9 cellular contexts compared by ENCODE assay signal in the genomic region with DNA sequence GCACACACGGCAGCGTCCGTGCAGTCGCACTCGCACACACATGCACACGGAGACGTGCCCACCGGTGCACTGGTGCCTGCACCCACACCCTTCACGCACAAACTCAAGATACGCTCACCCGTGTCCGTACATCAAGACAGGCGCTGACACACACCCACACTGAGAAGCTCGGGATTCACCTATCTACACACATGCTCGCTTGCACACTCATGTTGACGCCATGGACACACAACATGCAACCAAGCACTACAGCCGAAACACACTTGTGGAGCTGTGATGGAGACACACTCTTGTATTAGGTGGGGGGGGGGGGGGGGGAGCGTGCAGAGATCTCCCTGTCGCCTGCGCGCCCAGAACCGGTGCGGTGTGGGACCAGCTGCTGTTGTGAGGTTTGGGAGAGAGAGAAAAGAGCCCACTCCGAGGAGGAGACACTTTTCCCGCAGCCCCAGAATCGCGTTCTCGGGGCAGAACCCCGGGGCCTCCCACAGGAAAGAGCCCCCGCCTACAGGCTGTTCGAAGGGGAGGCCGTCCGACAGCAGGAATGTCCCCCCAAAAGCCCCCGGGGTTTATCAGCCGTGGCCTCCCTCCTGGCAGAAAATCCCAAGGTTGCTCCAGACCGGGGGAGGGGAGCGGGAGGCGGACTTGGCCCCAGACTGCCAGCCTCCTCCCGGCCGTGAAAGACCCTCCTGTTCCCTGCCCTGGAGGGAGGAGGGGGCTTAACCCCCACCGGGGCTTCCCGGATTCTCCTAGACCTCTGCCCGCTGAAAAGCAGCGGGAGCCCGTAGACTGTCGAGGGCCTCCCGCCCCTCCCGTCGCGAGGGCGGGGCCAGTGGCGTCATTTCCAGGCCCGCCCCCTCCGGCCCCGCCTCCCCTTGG. TPM values are rescaled to one million over a fixed set of nuclear protein-coding genes. Genes with fewer than 3 reads are reported as not detected.
DNase-seq lines count a peak whose midpoint lies in the region; ATAC-seq and TF ChIP-seq lines count a peak whose summit lies in the region.
"Had no signal": no experiment of that assay in that cellular context is flagged by ENCODE, and none has a peak within 500 bp of the region (broad histone marks: within the 10 kb centered on the region; RNA-seq: fewer than 3 reads in every experiment).

No MANE protein-coding gene starts in this region.

- TSS peak; percentile 12 for BruUV-seq in Caco-2 (replicated peaks; lab: Mats Ljungman, UMichigan)

- H3K4me1 ChIP-seq in Caco-2 (peaks cover 18% of the 10 kb centered on the region), left ventricle myocardium inferior (peaks cover 52% of the 10 kb centered on the region)

- CTCF ChIA-PET in Caco-2 (lab: Charles Lee), result interaction anchor here (0.6 to 3.7 kb wide), 22 partner anchors 9 to 385 kb away, joined by 3 to 28 read pairs (median 4); partner anchors contain the start of genes ACTR1A, CUEDC2, FBXL15 and GBF1

- ATAC-seq in GM21515 (IDR thresholded peaks at IDR 0.05; ENCODE audit: unreplicated experiment), result peak; percentile 19

- no peaks in the 10 kb centered on the region for H3K27me3 ChIP-seq in Caco-2 (replicated peaks; ENCODE audit: control insufficient read depth, insufficient read depth, low read length)
- H3K27me3 ChIP-seq in left ventricle myocardium inferior (ENCODE audit: low read depth), result no peaks in the 10 kb centered on the region

- H3K27ac Mint-ChIP-seq in Caco-2 (ENCODE audit: unreplicated experiment) (peak overlapping the region; percentile 90), progenitor cell of endocrine pancreas (peak overlapping the region; percentile 82), type B pancreatic cell (peak overlapping the region; percentile 99)
- peak overlapping the region; percentile 97 for H3K27ac Mint-ChIP-seq in T-helper 1 cell treated with Interleukin-12 subunit alpha and Interleukin-12 subunit beta and Interleukin-4 antibody, amounts not matched to agents 30 μg/mL and 1 μg/mL, for 36 hours

- intact Hi-C loops in Caco-2 (cut with micrococcal nuclease; ENCODE audit: unreplicated experiment), result loop anchor here (1.0 to 2.0 kb wide), 6 partner anchors 27 to 189 kb away; no protein-coding TSS in a partner anchor
- intact Hi-C loops in left ventricle myocardium inferior (cut with micrococcal nuclease), result loop anchor here (10.0 kb wide), 2 partner anchors 80 to 190 kb away; no protein-coding TSS in a partner anchor

- H3K4me3 ChIP-seq in Caco-2 (ENCODE audit: low read depth, low read length), result peak overlapping the region; percentile 75
- H3K4me3 ChIP-seq in left ventricle myocardium inferior, result peak overlapping the region; percentile 72

- no peak for TF ChIP-seq CTCF in Caco-2 (IDR thresholded peaks at IDR 0.05; ENCODE audit: insufficient read depth in 1 of 2, low read depth in 1 of 2, low read length in 1 of 2, severe bottlenecking in 1 of 2, unreplicated experiment in 1 of 2)
- no peak for TF ChIP-seq CTCF in left ventricle myocardium inferior (IDR thresholded peaks at IDR 0.05; ENCODE audit: borderline replicate concordance)
- no peak for TF ChIP-seq CTCF in progenitor cell of endocrine pancreas (IDR thresholded peaks at IDR 0.05; ENCODE audit: unreplicated experiment)
- no peak for TF ChIP-seq CTCF in type B pancreatic cell (conservative IDR thresholded peaks at IDR 0.05)

- H3K9me3 ChIP-seq in Caco-2 (no peaks in the 10 kb centered on the region), left ventricle myocardium inferior (replicated peaks) (no peaks in the 10 kb centered on the region)

- DNase-seq in Caco-2 (peak; percentile 87 to 92), LHCN-M2 (ENCODE audit: low read depth) (peak; percentile 71), amniotic epithelial cell (ENCODE audit: low read depth) (peak; percentile 65), left ventricle myocardium inferior (peak; percentile 89), progenitor cell of endocrine pancreas (ENCODE audit: low spot score, unreplicated experiment) (peak; percentile 79), type B pancreatic cell (ENCODE audit: extremely low spot score, unreplicated experiment) (peak; percentile 91)

- POLR2A ChIA-PET in Caco-2 (lab: Charles Lee), result interaction anchor here (0.6 to 1.1 kb wide), 5 partner anchors 10 to 166 kb away, joined by 3 to 6 read pairs (median 4); partner anchors contain the start of genes ACTR1A and CUEDC2

- peak overlapping the region; percentile 96 for H3K27ac ChIP-seq in left ventricle myocardium inferior (replicated peaks)

- H3K4me3 Mint-ChIP-seq in Caco-2 (ENCODE audit: unreplicated experiment) (peak overlapping the region; percentile 90), progenitor cell of endocrine pancreas (ENCODE audit: low read depth) (peak overlapping the region; percentile 72), type B pancreatic cell (peak overlapping the region; percentile 92)
- peak overlapping the region; percentile 90 for H3K4me3 Mint-ChIP-seq in T-helper 1 cell treated with Interleukin-12 subunit alpha and Interleukin-12 subunit beta and Interleukin-4 antibody, amounts not matched to agents 30 μg/mL and 1 μg/mL, for 36 hours

- no peaks in the 10 kb centered on the region for H3K9me3 Mint-ChIP-seq in Caco-2 (ENCODE audit: unreplicated experiment)
- no peaks in the 10 kb centered on the region for H3K9me3 Mint-ChIP-seq in T-helper 1 cell treated with Interleukin-12 subunit alpha and Interleukin-12 subunit beta and Interleukin-4 antibody, amounts not matched to agents 30 μg/mL and 1 μg/mL, for 36 hours
- H3K9me3 Mint-ChIP-seq in progenitor cell of endocrine pancreas (ENCODE audit: low read depth), result no peaks in the 10 kb centered on the region
- H3K9me3 Mint-ChIP-seq in type B pancreatic cell, result no peaks in the 10 kb centered on the region

- H3K36me3 Mint-ChIP-seq in Caco-2 (ENCODE audit: insufficient read depth, unreplicated experiment) (peaks cover 22% of the 10 kb centered on the region), progenitor cell of endocrine pancreas (ENCODE audit: insufficient read depth) (no peaks in the 10 kb centered on the region), type B pancreatic cell (no peaks in the 10 kb centered on the region)
- H3K36me3 Mint-ChIP-seq in T-helper 1 cell treated with Interleukin-12 subunit alpha and Interleukin-12 subunit beta and Interleukin-4 antibody, amounts not matched to agents 30 μg/mL and 1 μg/mL, for 36 hours (ENCODE audit: low read depth), result peaks cover 38% of the 10 kb centered on the region

- H3K4me1 Mint-ChIP-seq in Caco-2 (ENCODE audit: low read depth, unreplicated experiment), result peaks cover 8% of the 10 kb centered on the region
- peaks cover 44% of the 10 kb centered on the region for H3K4me1 Mint-ChIP-seq in T-helper 1 cell treated with Interleukin-12 subunit alpha and Interleukin-12 subunit beta and Interleukin-4 antibody, amounts not matched to agents 30 μg/mL and 1 μg/mL, for 36 hours (ENCODE audit: low read depth)
- peaks cover 10% of the 10 kb centered on the region for H3K4me1 Mint-ChIP-seq in progenitor cell of endocrine pancreas (ENCODE audit: low read depth)
- peaks cover 13% of the 10 kb centered on the region for H3K4me1 Mint-ChIP-seq in type B pancreatic cell (ENCODE audit: unreplicated experiment)

- H3K36me3 ChIP-seq in Caco-2 (ENCODE audit: control insufficient read depth, insufficient read depth, low read length) (no peaks in the 10 kb centered on the region), left ventricle myocardium inferior (peaks cover 8% of the 10 kb centered on the region)

- H3K27me3 Mint-ChIP-seq in Caco-2 (ENCODE audit: insufficient read depth, unreplicated experiment) (no peaks in the 10 kb centered on the region), progenitor cell of endocrine pancreas (peaks cover 27% of the 10 kb centered on the region), type B pancreatic cell (peaks cover 17% of the 10 kb centered on the region)
- peaks cover 1% of the 10 kb centered on the region for H3K27me3 Mint-ChIP-seq in T-helper 1 cell treated with Interleukin-12 subunit alpha and Interleukin-12 subunit beta and Interleukin-4 antibody, amounts not matched to agents 30 μg/mL and 1 μg/mL, for 36 hours (ENCODE audit: low read depth)

RNA-seq across cellular contexts. Expression of gene NFKB2, which starts 0.5 kb away (rescaled TPM):
- total RNA-seq in Caco-2 (2022), result 35.1 and 36.5 TPM in 2 replicates
- 15.8 and 16.6 TPM in 2 replicates for total RNA-seq in LHCN-M2 (2014; rRNA removed)
- polyA plus RNA-seq in LHCN-M2 (2012), result 15.5 TPM
- total RNA-seq in left ventricle myocardium inferior, result 11.0 TPM
- 21.6 and 23.1 TPM in 2 replicates for total RNA-seq in progenitor cell of endocrine pancreas
- 29.7 and 47.1 TPM in 2 replicates for total RNA-seq in type B pancreatic cell (ENCODE audit: low replicate concordance)

RNA-seq across cellular contexts. Expression of gene PSD, which starts 23.5 kb away (rescaled TPM):
- total RNA-seq in Caco-2 (2022), result 2.8 and 3.8 TPM in 2 replicates
- 0.46 TPM in 1 of 2 replicates, not detected in the other for total RNA-seq in LHCN-M2 (2014; rRNA removed)
- 1.6 TPM for polyA plus RNA-seq in LHCN-M2 (2012)
- 0.93 TPM for total RNA-seq in left ventricle myocardium inferior
- total RNA-seq in progenitor cell of endocrine pancreas, result 8.9 and 10.7 TPM in 2 replicates
- 7.8 and 9.3 TPM in 2 replicates for total RNA-seq in type B pancreatic cell (ENCODE audit: low replicate concordance)

RNA-seq across cellular contexts. Expression of gene FBXL15, which starts 25.6 kb away (rescaled TPM):
- total RNA-seq in Caco-2 (2022) (7.9 and 8.6 TPM in 2 replicates), LHCN-M2 (2014; rRNA removed) (15.9 and 22.5 TPM in 2 replicates), left ventricle myocardium inferior (12.3 TPM), progenitor cell of endocrine pancreas (14.0 and 14.9 TPM in 2 replicates), type B pancreatic cell (ENCODE audit: low replicate concordance) (14.8 and 19.0 TPM in 2 replicates)
- polyA plus RNA-seq in LHCN-M2 (2012), result 7.9 TPM

RNA-seq across cellular contexts. Expression of gene CUEDC2, which starts 37.3 kb away (rescaled TPM):
- total RNA-seq in Caco-2 (2022) (32.1 and 32.6 TPM in 2 replicates), LHCN-M2 (2014; rRNA removed) (89.3 and 91.4 TPM in 2 replicates), left ventricle myocardium inferior (72.3 TPM), progenitor cell of endocrine pancreas (69.9 and 70.5 TPM in 2 replicates), type B pancreatic cell (ENCODE audit: low replicate concordance) (44.5 and 86.1 TPM in 2 replicates)
- 106 TPM for polyA plus RNA-seq in LHCN-M2 (2012)

RNA-seq across cellular contexts. Expression of gene C10orf95, which starts 56.3 kb away (rescaled TPM):
- total RNA-seq in Caco-2 (2022) (0.82 and 0.86 TPM in 2 replicates), LHCN-M2 (2014; rRNA removed) (0.06 TPM in 1 of 2 replicates, not detected in the other), left ventricle myocardium inferior (not detected), progenitor cell of endocrine pancreas (0.73 and 0.77 TPM in 2 replicates), type B pancreatic cell (ENCODE audit: low replicate concordance) (0.75 and 2.3 TPM in 2 replicates)
- not detected for polyA plus RNA-seq in LHCN-M2 (2012)
- total RNA-seq: subcutaneous adipose tissue had no signal

Comparison
In these comparisons a context has a peak if more than half of its experiments do, and no peak if none do; other contexts are left out.
1. Peak in every context shown above with its lines: DNase-seq, ATAC-seq, H3K4me3 ChIP-seq and H3K27ac ChIP-seq.